ENCODE assay signal across 21 cellular contexts in genomic region chr16:4361033-4361943, GRCh38. TPM values are rescaled to one million over a fixed set of nuclear protein-coding genes. Genes with fewer than 3 reads are reported as not detected.
"Had no signal": no experiment of that assay in that cellular context is flagged by ENCODE, and none has a peak within 500 bp of the region (broad histone marks: within the 10 kb centered on the region; RNA-seq: fewer than 3 reads in every experiment).

No MANE protein-coding gene starts in this region.

- H3K27me3 ChIP-seq: brain microvascular endothelial cell, right atrium auricular region, stomach had no signal

- H3K27ac Mint-ChIP-seq: activated naive CD8-positive, alpha-beta T cell treated with anti-CD3 and anti-CD28 coated beads, Interleukin-2, amount 10 ng/mL, durations not matched to agents 7 days and 5 days; activated T-helper 1 cell treated with anti-CD3 and anti-CD28 coated beads, Interleukin-12 subunit alpha, Interleukin-12 subunit beta, Interleukin-2, Interleukin-4 antibody, amounts not matched to agents 30 ng/mL and 10 ng/mL and 1 ng/mL, durations not matched to agents 14 hours and 24 hours and 36 hours; memory B cell; type B pancreatic cell had no signal

- H3K4me3 Mint-ChIP-seq: activated naive CD8-positive, alpha-beta T cell treated with anti-CD3 and anti-CD28 coated beads, Interleukin-2, amount 10 ng/mL, durations not matched to agents 7 days and 5 days; activated T-helper 1 cell treated with anti-CD3 and anti-CD28 coated beads, Interleukin-12 subunit alpha, Interleukin-12 subunit beta, Interleukin-2, Interleukin-4 antibody, amounts not matched to agents 30 ng/mL and 10 ng/mL and 1 ng/mL, durations not matched to agents 14 hours and 24 hours and 36 hours; central memory CD8-positive, alpha-beta T cell; memory B cell; type B pancreatic cell had no signal

- H3K9me3 Mint-ChIP-seq: activated naive CD8-positive, alpha-beta T cell treated with anti-CD3 and anti-CD28 coated beads, Interleukin-2, amount 10 ng/mL, durations not matched to agents 7 days and 5 days; activated T-helper 1 cell treated with anti-CD3 and anti-CD28 coated beads, Interleukin-12 subunit alpha, Interleukin-12 subunit beta, Interleukin-2, Interleukin-4 antibody, amounts not matched to agents 30 ng/mL and 10 ng/mL and 1 ng/mL, durations not matched to agents 14 hours and 24 hours and 36 hours; central memory CD8-positive, alpha-beta T cell; memory B cell; type B pancreatic cell had no signal

- H3K4me3 ChIP-seq: left ventricle myocardium inferior, prostate gland, right atrium auricular region, skin epidermis, stomach had no signal

- H3K27me3 Mint-ChIP-seq: activated naive CD8-positive, alpha-beta T cell treated with anti-CD3 and anti-CD28 coated beads, Interleukin-2, amount 10 ng/mL, durations not matched to agents 7 days and 5 days; central memory CD8-positive, alpha-beta T cell; memory B cell; type B pancreatic cell had no signal

- H3K36me3 Mint-ChIP-seq: type B pancreatic cell had no signal

- DNase-seq: activated CD4-positive, alpha-beta T cell treated with anti-CD3 and anti-CD28 coated beads for 1 hour; activated CD4-positive, alpha-beta T cell treated with anti-CD3 and anti-CD28 coated beads, Interleukin-2, amount 50 U/mL, for 4 hours; activated gamma-delta T cell treated with Interleukin-2 at 50 U/mL for 16 hours; activated naive CD8-positive, alpha-beta T cell treated with anti-CD3 and anti-CD28 coated beads, Interleukin-2, amount 10 ng/mL, durations not matched to agents 7 days and 5 days; aorta; brain microvascular endothelial cell; cortex of kidney; foreskin melanocyte; glutamatergic neuron; kidney glomerular epithelial cell; left ventricle myocardium inferior; stimulated activated CD4-positive, alpha-beta T cell treated with anti-CD3 and anti-CD28 coated beads, Interleukin-2, amount 100 ng/mL, for 48 hours; stomach had no signal

- H3K27ac ChIP-seq: brain microvascular endothelial cell, left ventricle myocardium inferior, prostate gland, right atrium auricular region, skin epidermis, stomach had no signal

- H3K9me3 ChIP-seq: left ventricle myocardium inferior, prostate gland, right atrium auricular region, stomach had no signal

- H3K4me1 Mint-ChIP-seq: activated naive CD8-positive, alpha-beta T cell treated with anti-CD3 and anti-CD28 coated beads, Interleukin-2, amount 10 ng/mL, durations not matched to agents 7 days and 5 days; central memory CD8-positive, alpha-beta T cell had no signal

- H3K36me3 ChIP-seq: prostate gland had no signal

- H3K4me1 ChIP-seq: prostate gland had no signal

RNA-seq across cellular contexts. Expression of gene VASN, which starts 10.4 kb away (rescaled TPM):
- total RNA-seq: T-helper 1 cell treated with Interleukin-12 subunit alpha and Interleukin-12 subunit beta and Interleukin-4 antibody, amounts not matched to agents 30 ng/mL and 1 ng/mL, for 36 hours had no signal
